16 cellular contexts compared by ENCODE assay signal in the genomic region with DNA sequence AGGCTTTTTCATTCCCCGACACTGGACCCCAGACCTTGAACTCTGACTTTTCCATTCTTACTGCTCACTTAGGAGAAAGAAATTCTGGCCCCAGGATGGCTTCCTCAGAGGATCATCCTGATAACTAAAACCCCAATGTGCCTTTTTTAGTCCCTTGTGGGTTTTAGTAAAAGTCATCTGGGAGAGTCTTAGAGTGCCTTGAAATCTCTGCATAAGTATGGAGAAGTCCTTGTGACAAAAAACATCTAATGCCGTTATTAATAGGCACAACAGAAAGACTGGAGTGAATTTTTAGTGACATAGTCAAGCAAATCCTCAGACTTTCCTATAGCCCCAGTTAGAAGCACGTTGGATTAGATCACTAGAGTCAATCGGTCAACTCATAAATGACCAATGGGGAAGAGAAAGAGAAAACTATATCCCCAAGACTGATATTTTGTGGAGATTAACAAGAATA.
A peak's percentile ranks its signal among the peaks of the same experiment; 100 is the strongest.
DNase-seq lines count a peak whose midpoint lies in the region; TF ChIP-seq lines count a peak whose summit lies in the region.
"Had no signal": no experiment of that assay in that cellular context is flagged by ENCODE, and none has a peak within 500 bp of the region (broad histone marks: within the 10 kb centered on the region; RNA-seq: fewer than 3 reads in every experiment).

No MANE protein-coding gene starts in this region.

- TF ChIP-seq CTCF in SK-N-SH (IDR thresholded peaks at IDR 0.05) (no peak), fibroblast of pulmonary artery (IDR thresholded peaks at IDR 0.05; ENCODE audit: low read length, missing control alignments) (no peak), tibial nerve (IDR thresholded peaks at IDR 0.05) (no peak)

- H3K9ac ChIP-seq in SK-N-SH (no peak overlapping the region), rectal smooth muscle tissue (ENCODE audit: low read length) (no peak overlapping the region)

- no peak for TF ChIP-seq RAD21 in SK-N-SH (IDR thresholded peaks at IDR 0.05; ENCODE audit: low read length)

- peaks cover 6% of the 10 kb centered on the region for H3F3A ChIP-seq in SK-N-SH (replicated peaks; ENCODE audit: insufficient read depth)

- POLR2A ChIA-PET in SK-N-SH (lab: Yijun Ruan, JAX), result no interaction called here

- H3K9me3 ChIP-seq in SK-N-SH, result peaks cover 7% of the 10 kb centered on the region; the same call in 1 of the 2 replicates
- peaks cover 0 to 24% (median 0%) of the 10 kb centered on the region in 4 donors for H3K9me3 ChIP-seq in tibial nerve
- H3K9me3 ChIP-seq: SJSA1 had no signal

- CTCF ChIA-PET in SK-N-SH (lab: Yijun Ruan, JAX), result no interaction called here

- no peak for TF ChIP-seq POLR2A in tibial nerve (IDR thresholded peaks at IDR 0.05)

- H3K4me3 ChIP-seq in SK-N-SH (ENCODE audit: low read depth in 2 of 2, low read length in 1 of 2) (no peak overlapping the region), fibroblast of pulmonary artery (replicated peaks; ENCODE audit: low read depth, low read length) (no peak overlapping the region), rectal smooth muscle tissue (ENCODE audit: low read length) (no peak overlapping the region), tibial nerve (no peak overlapping the region)
- H3K4me3 ChIP-seq: K562, SJSA1 had no signal

- no peaks in the 10 kb centered on the region for H3K9me2 ChIP-seq in SK-N-SH

- 65% methylated on average over 4 of the region's 4 CpGs for WGBS in SK-N-SH (ENCODE audit: low lambda C conversion rate)
- WGBS in tibial nerve, 2 donors, result 30 to 32% methylated on average over 4 of the region's 4 CpGs

- no peak overlapping the region for H2AFZ ChIP-seq in SK-N-SH (ENCODE audit: low read depth)

- no peak overlapping the region for H3K4me2 ChIP-seq in SK-N-SH

- 0 out of 4 replicates have a peak, but pooled peaks cover 0 to 4% of the 10 kb centered on the region in 2 experiments for H3K4me1 ChIP-seq in SK-N-SH (ENCODE audit: control insufficient read depth in 1 of 2, insufficient read depth in 2 of 2, low read depth in 1 of 2, low read length in 1 of 2)
- H3K4me1 ChIP-seq in rectal smooth muscle tissue (ENCODE audit: control insufficient read depth, insufficient read depth, low read length), result no peaks in the 10 kb centered on the region
- H3K4me1 ChIP-seq in tibial nerve, result peaks cover 0 to 23% (median 9%) of the 10 kb centered on the region in 4 donors
- H3K4me1 ChIP-seq: SJSA1 had no signal

- TF ChIP-seq EP300 in SK-N-SH (IDR thresholded peaks at IDR 0.05; ENCODE audit: borderline replicate concordance in 1 of 2, low read depth in 1 of 2, low read length in 1 of 2), result no peak
- no peak for TF ChIP-seq EP300 in tibial nerve (IDR thresholded peaks at IDR 0.05)

- no peak for DNase-seq in SK-N-SH
- peak; percentile 8 for DNase-seq in fibroblast of pulmonary artery (ENCODE audit: low read depth)
- DNase-seq in tibial nerve (ENCODE audit: low spot score in 2 of 2), result no peak
- DNase-seq in activated CD4-positive, alpha-beta T cell treated with anti-CD3 and anti-CD28 coated beads for 1 hour, result no peak
- DNase-seq in DMS79 (lab: John Stamatoyannopoulos, UW), result no peak
- no peak for DNase-seq in GF-D8 (lab: John Stamatoyannopoulos, UW)
- DNase-seq: activated CD4-positive, alpha-beta T cell treated with anti-CD3 and anti-CD28 coated beads for 36 hours; activated gamma-delta T cell; H7; mammary epithelial cell; NCI-H1048; NCI-H526 treated with DMSO at 0.1 percent for 48 hours; stimulated activated CD4-positive, alpha-beta T cell treated with anti-CD3 and anti-CD28 coated beads, Interleukin-1b, Interleukin-23, amount 100 ng/mL, for 48 hours had no signal

- H3K27ac ChIP-seq in SK-N-SH (ENCODE audit: low read depth in 2 of 2, low read length in 1 of 2), result peak overlapping the region; percentile 23 to 35; a peak in 3 of 4 replicates
- peak overlapping the region; percentile 52 for H3K27ac ChIP-seq in rectal smooth muscle tissue (ENCODE audit: low read depth, low read length)
- H3K27ac ChIP-seq in tibial nerve, result peak overlapping the region; percentile 32 to 88 (median 60)
- H3K27ac ChIP-seq: SJSA1 had no signal

- H3K36me3 ChIP-seq in SK-N-SH (replicated peaks in 1 of 2; ENCODE audit: control insufficient read depth in 1 of 2, insufficient read depth in 2 of 2, low read length in 1 of 2) (no peaks in the 10 kb centered on the region), rectal smooth muscle tissue (ENCODE audit: control insufficient read depth, insufficient read depth, low read length) (no peaks in the 10 kb centered on the region), tibial nerve (no peaks in the 10 kb centered on the region)
- H3K36me3 ChIP-seq: SJSA1 had no signal

- H3K79me2 ChIP-seq in SK-N-SH (ENCODE audit: insufficient read depth), result no peaks in the 10 kb centered on the region

- H3K27me3 ChIP-seq in SK-N-SH (ENCODE audit: insufficient read depth) (no peaks in the 10 kb centered on the region), rectal smooth muscle tissue (ENCODE audit: control insufficient read depth, insufficient read depth, low read length) (no peaks in the 10 kb centered on the region), tibial nerve (no peaks in the 10 kb centered on the region)
- H3K27me3 ChIP-seq: SJSA1 had no signal

- no peaks in the 10 kb centered on the region for H4K20me1 ChIP-seq in SK-N-SH (ENCODE audit: insufficient read depth)

TF ChIP-seq in SK-N-SH, 30 proteins besides CTCF, POLR2A, EP300 and RAD21:
- TF ChIP-seq, protein P1, sequence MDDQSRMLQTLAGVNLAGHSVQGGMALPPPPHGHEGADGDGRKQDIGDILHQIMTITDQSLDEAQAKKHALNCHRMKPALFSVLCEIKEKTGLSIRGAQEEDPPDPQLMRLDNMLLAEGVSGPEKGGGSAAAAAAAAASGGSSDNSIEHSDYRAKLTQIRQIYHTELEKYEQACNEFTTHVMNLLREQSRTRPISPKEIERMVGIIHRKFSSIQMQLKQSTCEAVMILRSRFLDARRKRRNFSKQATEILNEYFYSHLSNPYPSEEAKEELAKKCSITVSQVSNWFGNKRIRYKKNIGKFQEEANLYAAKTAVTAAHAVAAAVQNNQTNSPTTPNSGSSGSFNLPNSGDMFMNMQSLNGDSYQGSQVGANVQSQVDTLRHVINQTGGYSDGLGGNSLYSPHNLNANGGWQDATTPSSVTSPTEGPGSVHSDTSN (IDR thresholded peaks at IDR 0.05), result no peak
- no peak for TF ChIP-seq JUND (IDR thresholded peaks at IDR 0.05)
- TF ChIP-seq POLR2AphosphoS5 (IDR thresholded peaks at IDR 0.05; ENCODE audit: low read depth, low read length), result no peak
- no peak for TF ChIP-seq SIN3A (IDR thresholded peaks at IDR 0.05; ENCODE audit: borderline replicate concordance, low read depth, low read length)
- TF ChIP-seq, protein P2, sequence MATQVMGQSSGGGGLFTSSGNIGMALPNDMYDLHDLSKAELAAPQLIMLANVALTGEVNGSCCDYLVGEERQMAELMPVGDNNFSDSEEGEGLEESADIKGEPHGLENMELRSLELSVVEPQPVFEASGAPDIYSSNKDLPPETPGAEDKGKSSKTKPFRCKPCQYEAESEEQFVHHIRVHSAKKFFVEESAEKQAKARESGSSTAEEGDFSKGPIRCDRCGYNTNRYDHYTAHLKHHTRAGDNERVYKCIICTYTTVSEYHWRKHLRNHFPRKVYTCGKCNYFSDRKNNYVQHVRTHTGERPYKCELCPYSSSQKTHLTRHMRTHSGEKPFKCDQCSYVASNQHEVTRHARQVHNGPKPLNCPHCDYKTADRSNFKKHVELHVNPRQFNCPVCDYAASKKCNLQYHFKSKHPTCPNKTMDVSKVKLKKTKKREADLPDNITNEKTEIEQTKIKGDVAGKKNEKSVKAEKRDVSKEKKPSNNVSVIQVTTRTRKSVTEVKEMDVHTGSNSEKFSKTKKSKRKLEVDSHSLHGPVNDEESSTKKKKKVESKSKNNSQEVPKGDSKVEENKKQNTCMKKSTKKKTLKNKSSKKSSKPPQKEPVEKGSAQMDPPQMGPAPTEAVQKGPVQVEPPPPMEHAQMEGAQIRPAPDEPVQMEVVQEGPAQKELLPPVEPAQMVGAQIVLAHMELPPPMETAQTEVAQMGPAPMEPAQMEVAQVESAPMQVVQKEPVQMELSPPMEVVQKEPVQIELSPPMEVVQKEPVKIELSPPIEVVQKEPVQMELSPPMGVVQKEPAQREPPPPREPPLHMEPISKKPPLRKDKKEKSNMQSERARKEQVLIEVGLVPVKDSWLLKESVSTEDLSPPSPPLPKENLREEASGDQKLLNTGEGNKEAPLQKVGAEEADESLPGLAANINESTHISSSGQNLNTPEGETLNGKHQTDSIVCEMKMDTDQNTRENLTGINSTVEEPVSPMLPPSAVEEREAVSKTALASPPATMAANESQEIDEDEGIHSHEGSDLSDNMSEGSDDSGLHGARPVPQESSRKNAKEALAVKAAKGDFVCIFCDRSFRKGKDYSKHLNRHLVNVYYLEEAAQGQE (IDR thresholded peaks at IDR 0.05; ENCODE audit: low read depth, low read length), result no peak
